ENCODE assay signal across 1 cellular context in genomic region chr20:4021905-4022304, GRCh38.
TF ChIP-seq lines count a peak whose summit lies in the region.

No MANE protein-coding gene starts in this region.

TF ChIP-seq in GM23338, 12 proteins besides CTCF, POLR2A, EP300 and RAD21 (continued from another document):
- TF ChIP-seq CREB1 (CRISPR knock-in tag; IDR thresholded peaks at IDR 0.05; ENCODE audit: low read depth) (no peak), ZNF462 (CRISPR knock-in tag; IDR thresholded peaks at IDR 0.05) (no peak), EZH2phosphoT487 (IDR thresholded peaks at IDR 0.05; ENCODE audit: unreplicated experiment) (no peak), JUNB (IDR thresholded peaks at IDR 0.05; ENCODE audit: unreplicated experiment) (no peak), ZNF331 (CRISPR knock-in tag; IDR thresholded peaks at IDR 0.05; ENCODE audit: low read depth) (no peak), NANOG (IDR thresholded peaks at IDR 0.05; ENCODE audit: borderline replicate concordance) (no peak), POLR2AphosphoS5 (IDR thresholded peaks at IDR 0.05; ENCODE audit: low read depth) (no peak)
